In the genomic region with DNA sequence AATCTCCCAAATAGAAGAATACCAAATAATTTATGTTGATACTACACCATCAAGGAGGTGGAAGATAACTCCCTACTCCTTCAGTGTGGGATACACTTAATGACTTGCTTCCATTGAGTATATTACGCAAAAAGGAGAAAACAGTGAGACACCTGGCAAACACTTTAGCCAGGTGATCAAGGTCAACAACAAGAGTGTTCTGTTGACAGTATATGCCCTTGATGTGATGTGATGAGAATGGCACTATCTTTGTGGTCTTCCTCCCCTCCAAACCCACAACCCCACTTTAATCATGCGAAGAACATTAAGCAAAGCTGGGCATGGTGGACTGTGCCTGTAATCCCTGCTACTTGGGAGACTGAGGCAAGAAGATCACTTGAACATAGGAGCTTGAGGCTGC, we compare ENCODE assay signal across 8 cellular contexts.
"Had no signal": no experiment of that assay in that cellular context is flagged by ENCODE, and none has a peak within 500 bp of the region (broad histone marks: within the 10 kb centered on the region; RNA-seq: fewer than 3 reads in every experiment).

No MANE protein-coding gene starts in this region.

- H3K27ac Mint-ChIP-seq: HFFc6 had no signal

- DNase-seq: GM23248, GOT3, H7, HFFc6, IMR-90, KBM-7 had no signal

- H3K4me3 Mint-ChIP-seq: HFFc6 had no signal

- ATAC-seq: HCT116 had no signal

- H3K9me3 ChIP-seq: HAP-1 had no signal

- H3K9me3 Mint-ChIP-seq: HFFc6 had no signal
